Comparison of ENCODE assay signal across 20 cellular contexts in the genomic region with DNA sequence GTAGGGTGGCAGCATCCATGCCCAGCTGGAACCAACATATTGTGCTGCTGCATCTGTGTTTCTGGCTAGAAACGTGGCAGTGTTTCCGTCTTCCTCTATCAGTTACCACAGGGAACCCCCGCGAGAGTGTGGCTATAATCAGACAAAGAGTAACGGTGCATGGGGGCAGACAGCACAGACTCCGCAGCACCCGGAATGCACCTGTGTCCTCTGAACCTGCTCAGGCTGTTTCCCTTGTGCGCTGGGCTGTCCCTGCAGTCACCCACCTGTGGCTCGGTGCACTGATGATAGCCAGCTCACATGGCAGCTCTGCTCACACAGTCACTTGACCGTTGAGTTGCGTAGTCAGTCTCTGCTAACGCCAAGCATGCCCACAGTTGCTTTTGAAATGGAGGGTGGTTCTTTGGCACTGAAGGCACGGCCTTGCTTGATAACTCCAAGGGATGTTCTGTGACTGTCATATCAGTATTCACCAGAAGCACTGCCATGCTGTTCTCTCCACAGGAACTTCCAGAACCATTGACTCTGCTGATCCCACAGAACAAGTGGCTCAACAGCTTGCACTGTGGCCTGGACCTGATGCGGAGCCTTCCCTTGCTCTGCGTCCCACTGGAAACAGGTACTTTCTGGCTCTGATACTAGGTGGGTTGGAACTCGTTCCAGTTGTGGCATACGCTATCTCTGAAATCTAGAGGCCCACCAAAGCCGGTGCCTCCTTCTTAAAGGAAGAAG. TPM values are rescaled to one million over a fixed set of nuclear protein-coding genes. Genes with fewer than 3 reads are reported as not detected.
DNase-seq lines count a peak whose midpoint lies in the region; ATAC-seq, FAIRE-seq and TF ChIP-seq lines count a peak whose summit lies in the region.
"Had no signal": no experiment of that assay in that cellular context is flagged by ENCODE, and none has a peak within 500 bp of the region (broad histone marks: within the 10 kb centered on the region; RNA-seq: fewer than 3 reads in every experiment).

No MANE protein-coding gene starts in this region.

- H4K20me1 ChIP-seq in HepG2 (ENCODE audit: insufficient read depth, low read length), result no peaks in the 10 kb centered on the region

- no peak overlapping the region for H3K4me3 ChIP-seq in HepG2 (replicated peaks in 1 of 3; ENCODE audit: insufficient read depth in 1 of 3, low read depth in 2 of 3, low read length in 3 of 3)
- H3K4me3 ChIP-seq: MG63, SJSA1, vagina had no signal

- H3K4me2 ChIP-seq in HepG2 (ENCODE audit: low read depth, low read length), result no peak overlapping the region

- TF ChIP-seq RAD21 in HepG2 (CRISPR knock-in tag; IDR thresholded peaks at IDR 0.05), result no peak

- H3K4me1 Mint-ChIP-seq in activated naive CD8-positive, alpha-beta T cell treated with anti-CD3 and anti-CD28 coated beads, Interleukin-2, amount 10 ng/mL, durations not matched to agents 7 days and 5 days, result peaks cover 7% of the 10 kb centered on the region
- H3K4me1 Mint-ChIP-seq in activated naive CD8-positive, alpha-beta T cell treated with anti-CD3 and anti-CD28 coated beads for 36 hours, result no peaks in the 10 kb centered on the region
- H3K4me1 Mint-ChIP-seq: central memory CD8-positive, alpha-beta T cell; neural crest cell had no signal

- no peaks in the 10 kb centered on the region for H3K79me2 ChIP-seq in HepG2 (ENCODE audit: insufficient read depth, low read length)

- H3K27ac Mint-ChIP-seq in activated naive CD8-positive, alpha-beta T cell treated with anti-CD3 and anti-CD28 coated beads, Interleukin-2, amount 10 ng/mL, durations not matched to agents 7 days and 5 days, result no peak overlapping the region
- no peak overlapping the region for H3K27ac Mint-ChIP-seq in activated naive CD8-positive, alpha-beta T cell treated with anti-CD3 and anti-CD28 coated beads for 36 hours

- peak; percentile 20 for ATAC-seq in activated naive CD8-positive, alpha-beta T cell treated with anti-CD3 and anti-CD28 coated beads, Interleukin-2, amount 10 ng/mL, durations not matched to agents 7 days and 5 days (ENCODE audit: low read depth)
- ATAC-seq in esophagus mucosa (peak; percentile 41), HepG2 (no peak), GM18517 (IDR thresholded peaks at IDR 0.05; ENCODE audit: unreplicated experiment) (no peak), Right ventricle myocardium superior (ENCODE audit: poor library complexity) (no peak)
- ATAC-seq: left cardiac atrium had no signal

- H3K9me3 ChIP-seq in KOPT-K1 (ENCODE audit: insufficient read depth, low read length, poor library complexity, severe bottlenecking) (peaks cover 41% of the 10 kb centered on the region), HepG2 (ENCODE audit: low read length) (0 out of 2 replicates have a peak, but pooled peaks cover 6% of the 10 kb centered on the region)
- H3K9me3 ChIP-seq: vagina had no signal

- CTCF ChIA-PET in HepG2 (lab: Yijun Ruan, JAX; ENCODE audit: low intra/inter-chr PET ratio, low total read pairs), result no interaction called here

- WGBS in HepG2 (ENCODE audit: low lambda C conversion rate), result 71% methylated on average over 9 of the region's 18 CpGs

- H3K36me3 ChIP-seq in KOPT-K1 (ENCODE audit: insufficient read depth, low read length) (no peaks in the 10 kb centered on the region), HepG2 (replicated peaks in 1 of 2; ENCODE audit: control insufficient read depth in 1 of 2, insufficient read depth in 2 of 2, low read length in 2 of 2) (no peaks in the 10 kb centered on the region)
- H3K36me3 ChIP-seq: MG63, SJSA1, vagina had no signal

- H3K36me3 Mint-ChIP-seq in activated naive CD8-positive, alpha-beta T cell treated with anti-CD3 and anti-CD28 coated beads, Interleukin-2, amount 10 ng/mL, durations not matched to agents 7 days and 5 days, result no peaks in the 10 kb centered on the region
- H3K36me3 Mint-ChIP-seq in activated naive CD8-positive, alpha-beta T cell treated with anti-CD3 and anti-CD28 coated beads for 36 hours, result no peaks in the 10 kb centered on the region

- POLR2A ChIA-PET in activated naive CD8-positive, alpha-beta T cell treated with anti-CD3 and anti-CD28 coated beads, Interleukin-2, amount 10 ng/mL, durations not matched to agents 7 days and 5 days (lab: Charles Lee), result no interaction called here
- POLR2A ChIA-PET in HepG2 (lab: Yijun Ruan, JAX), result no interaction called here

- no peak overlapping the region for H2AFZ ChIP-seq in HepG2 (ENCODE audit: low read length)

- in situ Hi-C loops in HepG2 (cut with HindIII; ENCODE audit: extremely low pct_ligation_motif_present, low pct_unique_long_range_greater_than_20kb), result no loop called here

- TF ChIP-seq EP300 in HepG2 (IDR thresholded peaks at IDR 0.05; ENCODE audit: low read depth in 2 of 2, low read length in 2 of 2) (no peak), HepG2 (CRISPR knock-in tag; IDR thresholded peaks at IDR 0.05; ENCODE audit: borderline replicate concordance) (no peak)

- H3K27me3 ChIP-seq in HepG2 (ENCODE audit: control insufficient read depth in 1 of 2, insufficient read depth in 2 of 2, low read length in 2 of 2), result peaks cover 3 to 7% of the 10 kb centered on the region in 2 experiments; a peak in 3 of 5 replicates
- H3K27me3 ChIP-seq: SJSA1, vagina had no signal

- intact Hi-C loops in HepG2 (cut with micrococcal nuclease; ENCODE audit: unreplicated experiment), result no loop called here
- intact Hi-C loops in Right ventricle myocardium superior (cut with DNase I), result no loop called here

- no peak for FAIRE-seq in HepG2 (lab: Jason Lieb, UNC)

- H3K4me3 Mint-ChIP-seq in activated naive CD8-positive, alpha-beta T cell treated with anti-CD3 and anti-CD28 coated beads, Interleukin-2, amount 10 ng/mL, durations not matched to agents 7 days and 5 days, result no peak overlapping the region
- no peak overlapping the region for H3K4me3 Mint-ChIP-seq in activated naive CD8-positive, alpha-beta T cell treated with anti-CD3 and anti-CD28 coated beads for 36 hours
- H3K4me3 Mint-ChIP-seq: central memory CD8-positive, alpha-beta T cell; neural crest cell had no signal

- H3K9ac ChIP-seq in HepG2 (ENCODE audit: insufficient read depth, low read depth, low read length), result no peak overlapping the region

- H3K27ac ChIP-seq in KOPT-K1 (ENCODE audit: low read depth, low read length, poor library complexity, severe bottlenecking), result peak overlapping the region; percentile 47
- H3K27ac ChIP-seq in HepG2 (ENCODE audit: extremely low read length, insufficient read depth, low read length), result no peak overlapping the region
- H3K27ac ChIP-seq: SJSA1, vagina had no signal

- no peaks in the 10 kb centered on the region for H3K9me3 Mint-ChIP-seq in activated naive CD8-positive, alpha-beta T cell treated with anti-CD3 and anti-CD28 coated beads, Interleukin-2, amount 10 ng/mL, durations not matched to agents 7 days and 5 days
- no peaks in the 10 kb centered on the region for H3K9me3 Mint-ChIP-seq in activated naive CD8-positive, alpha-beta T cell treated with anti-CD3 and anti-CD28 coated beads for 36 hours
- H3K9me3 Mint-ChIP-seq: central memory CD8-positive, alpha-beta T cell; neural crest cell had no signal

- BruUV-seq in HepG2 (replicated peaks; lab: Mats Ljungman, UMichigan), result no TSS peak

- no peak for DNase-seq in activated naive CD8-positive, alpha-beta T cell treated with anti-CD3 and anti-CD28 coated beads, Interleukin-2, amount 10 ng/mL, durations not matched to agents 7 days and 5 days
- no peak for DNase-seq in activated naive CD8-positive, alpha-beta T cell treated with anti-CD3 and anti-CD28 coated beads for 36 hours
- no peak for DNase-seq in SHP77 (lab: John Stamatoyannopoulos, UW)
- no peak for DNase-seq in HepG2 (ENCODE audit: low spot score)
- DNase-seq in Right ventricle myocardium superior, result no peak
- DNase-seq: activated CD4-positive, alpha-beta T cell treated with anti-CD3 and anti-CD28 coated beads for 1 hour; anterior cingulate cortex; effector CD4-positive, alpha-beta T cell; HCEC 1CT; left cardiac atrium; MG63; NCI-H748 treated with DMSO at 0.1 percent for 48 hours; stimulated activated CD4-positive, alpha-beta T cell treated with anti-CD3 and anti-CD28 coated beads, Interleukin-4, amount 100 ng/mL, for 4 hours had no signal

- no peak for TF ChIP-seq POLR2A in HepG2 (IDR thresholded peaks at IDR 0.05; ENCODE audit: insufficient read depth in 1 of 2, low read depth in 2 of 2, low read length in 2 of 2)

- no peaks in the 10 kb centered on the region for H3K4me1 ChIP-seq in HepG2 (ENCODE audit: insufficient read depth, low read length)
- H3K4me1 ChIP-seq: vagina had no signal

- H3K27me3 Mint-ChIP-seq in activated naive CD8-positive, alpha-beta T cell treated with anti-CD3 and anti-CD28 coated beads, Interleukin-2, amount 10 ng/mL, durations not matched to agents 7 days and 5 days, result peaks cover 5% of the 10 kb centered on the region
- no peaks in the 10 kb centered on the region for H3K27me3 Mint-ChIP-seq in activated naive CD8-positive, alpha-beta T cell treated with anti-CD3 and anti-CD28 coated beads for 36 hours

- TF ChIP-seq CTCF in HepG2 (CRISPR knock-in tag; IDR thresholded peaks at IDR 0.05), result no peak

RNA-seq across cellular contexts. Expression of a gene that starts 11.2 kb away (rescaled TPM):
- 1 to 10 TPM in 1 of 2 experiments, not detected in 1; 1.2 TPM for total RNA-seq in activated naive CD8-positive, alpha-beta T cell treated with anti-CD3 and anti-CD28 coated beads, Interleukin-2, amount 10 ng/mL, durations not matched to agents 7 days and 5 days
- 1 to 10 TPM in 1 of 2 experiments, under 1 TPM in 1; 0.66 to 1.3 TPM for total RNA-seq in activated naive CD8-positive, alpha-beta T cell treated with anti-CD3 and anti-CD28 coated beads for 36 hours
- total RNA-seq in esophagus mucosa, result 0.72 TPM
- not detected in 2 replicates for total RNA-seq in HepG2 (2016; rRNA removed; fragmentation: Illumina TruSeq; extraction: Trizol)
- not detected in 2 replicates for total RNA-seq in HepG2 (2016; cell fraction: cytosol; rRNA removed; fragmentation: Illumina TruSeq; extraction: Trizol; ENCODE audit: low read depth)
- total RNA-seq in HepG2 (2016; cell fraction: insoluble cytoplasmic fraction; rRNA removed; fragmentation: Illumina TruSeq; extraction: Trizol), result not detected in 2 replicates
- total RNA-seq in HepG2 (2016; cell fraction: membrane; rRNA removed; fragmentation: Illumina TruSeq; extraction: Trizol), result not detected in 2 replicates
- total RNA-seq in HepG2 (2016; cell fraction: nucleus; rRNA removed; fragmentation: Illumina TruSeq; extraction: Trizol), result not detected in 2 replicates
- not detected in 2 replicates for polyA plus RNA-seq in HepG2 (2011; rRNA removed)
- not detected in 2 replicates for polyA plus RNA-seq in HepG2 (2011; cell fraction: cytosol; rRNA removed)
- not detected in 2 replicates for polyA plus RNA-seq in HepG2 (2011; cell fraction: nucleus; rRNA removed)
- not detected in 2 replicates for polyA plus RNA-seq in HepG2 (2012)
- not detected in 2 replicates for polyA plus RNA-seq in HepG2 (2016; cell fraction: cytosol; fragmentation: Illumina TruSeq; extraction: Trizol; ENCODE audit: low read depth)
- polyA plus RNA-seq in HepG2 (2016; cell fraction: insoluble cytoplasmic fraction; fragmentation: Illumina TruSeq; extraction: Trizol; ENCODE audit: low read depth), result not detected in 2 replicates
- not detected in 2 replicates for polyA plus RNA-seq in HepG2 (2016; cell fraction: membrane; fragmentation: Illumina TruSeq; extraction: Trizol; ENCODE audit: low read depth)
- not detected in 2 replicates for polyA plus RNA-seq in HepG2 (2016; cell fraction: nucleus; fragmentation: Illumina TruSeq; extraction: Trizol; ENCODE audit: insufficient read depth, low read depth)
- not detected in 2 replicates for polyA minus RNA-seq in HepG2 (2011; rRNA and poly(A)+ RNA removed; ENCODE audit: low replicate concordance)
- polyA minus RNA-seq in HepG2 (2011; cell fraction: cytosol; rRNA and poly(A)+ RNA removed), result not detected in 2 replicates
- polyA minus RNA-seq in HepG2 (2011; cell fraction: nucleus; rRNA and poly(A)+ RNA removed), result not detected in 2 replicates
- total RNA-seq in Right ventricle myocardium superior, result 2.0 TPM

Comparison
In these comparisons a context has a peak if more than half of its experiments do, and no peak if none do; other contexts are left out.
1. ATAC-seq: peak in activated naive CD8-positive, alpha-beta T cell treated with anti-CD3 and anti-CD28 coated beads, Interleukin-2, amount 10 ng/mL, durations not matched to agents 7 days and 5 days (single experiment) and esophagus mucosa (single experiment); none in HepG2 (single experiment), GM18517 (single experiment) and Right ventricle myocardium superior (single experiment).